ENCODE assay signal across 13 cellular contexts in the genomic region with DNA sequence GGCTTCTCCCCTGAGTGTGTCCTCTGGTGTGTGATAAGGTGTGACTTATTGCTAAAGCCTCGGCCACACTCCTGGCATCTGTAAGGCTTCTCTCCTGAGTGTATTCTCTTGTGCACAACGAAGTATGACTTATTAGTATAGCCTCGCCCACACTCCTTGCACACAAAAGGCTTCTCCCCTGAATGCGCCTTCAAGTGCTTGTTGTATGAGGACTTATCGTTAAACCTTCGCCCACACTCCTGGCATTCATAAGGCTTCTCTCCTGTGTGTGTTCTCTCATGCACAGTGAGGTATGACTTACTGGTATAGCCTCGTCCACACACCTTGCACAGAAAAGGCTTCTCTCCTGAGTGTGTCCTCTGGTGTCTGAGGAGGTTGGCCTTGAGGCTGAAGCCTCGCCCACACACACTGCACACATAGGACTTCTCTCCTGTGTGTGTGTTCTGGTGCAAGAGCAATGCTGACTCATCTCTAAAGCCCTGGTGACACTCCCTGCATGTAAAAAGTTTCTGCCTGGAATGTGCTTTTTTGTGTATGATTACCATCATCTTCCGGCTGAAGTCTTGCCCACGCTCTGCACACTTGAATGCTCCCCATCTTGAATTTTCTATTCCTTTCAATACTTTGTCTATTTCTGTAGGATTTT. TPM values are rescaled to one million over a fixed set of nuclear protein-coding genes. Genes with fewer than 3 reads are reported as not detected.
DNase-seq lines count a peak whose midpoint lies in the region; ATAC-seq and TF ChIP-seq lines count a peak whose summit lies in the region.
"Had no signal": no experiment of that assay in that cellular context is flagged by ENCODE, and none has a peak within 500 bp of the region (broad histone marks: within the 10 kb centered on the region; RNA-seq: fewer than 3 reads in every experiment).

No MANE protein-coding gene starts in this region.

- H3K4me1 ChIP-seq in A673 (ENCODE audit: insufficient read depth, low read length, poor library complexity, severe bottlenecking) (no peaks in the 10 kb centered on the region), tibial nerve (no peaks in the 10 kb centered on the region)
- H3K4me1 ChIP-seq: pancreas had no signal

- DNase-seq in A673 (ENCODE audit: low spot score) (no peak), NB4 (ENCODE audit: low read depth) (peak; percentile 26), fibroblast of pulmonary artery (ENCODE audit: low read depth) (peak; percentile 67), tibial nerve (ENCODE audit: low spot score in 2 of 2) (no peak), DMS79 (lab: John Stamatoyannopoulos, UW) (no peak), G401 (ENCODE audit: low spot score) (no peak)
- DNase-seq: kidney, NCI-H524, pancreas, T-helper 17 cell had no signal

- H3K4me3 ChIP-seq in A673 (ENCODE audit: low read depth, low read length, poor library complexity, severe bottlenecking) (no peak overlapping the region), NB4 (ENCODE audit: low read depth, low read length) (no peak overlapping the region), fibroblast of pulmonary artery (replicated peaks; ENCODE audit: low read depth, low read length) (no peak overlapping the region), tibial nerve (no peak overlapping the region)
- H3K4me3 ChIP-seq: pancreas had no signal

- in situ Hi-C loops in G401 (cut with HindIII; ENCODE audit: low sequenced_read_pairs), result no loop called here

- no peaks in the 10 kb centered on the region for H3K9me3 ChIP-seq in A673 (ENCODE audit: low read depth, low read length, poor library complexity, severe bottlenecking)
- H3K9me3 ChIP-seq in tibial nerve, result peaks cover 0 to 11% (median 0%) of the 10 kb centered on the region in 4 donors
- H3K9me3 ChIP-seq: pancreas had no signal

- ATAC-seq in GM21576 (IDR thresholded peaks at IDR 0.05; ENCODE audit: unreplicated experiment) (peak; percentile 61), HG03432 (IDR thresholded peaks at IDR 0.05; ENCODE audit: unreplicated experiment) (no peak)
- ATAC-seq: pancreas, T-helper 17 cell had no signal

- H3K27me3 ChIP-seq in A673 (replicated peaks; ENCODE audit: insufficient read depth, low read depth, low read length, poor library complexity), result no peaks in the 10 kb centered on the region
- no peaks in the 10 kb centered on the region for H3K27me3 ChIP-seq in tibial nerve
- H3K27me3 ChIP-seq: pancreas had no signal

- intact Hi-C loops in A673 (cut with micrococcal nuclease; ENCODE audit: unreplicated experiment), result no loop called here

- H3K27ac ChIP-seq in A673 (ENCODE audit: low read depth, low read length, poor library complexity, severe bottlenecking) (no peak overlapping the region), tibial nerve (no peak overlapping the region)
- H3K27ac ChIP-seq: C4-2B, pancreas had no signal

- BruUV-seq in A673 (replicated peaks; lab: Mats Ljungman, UMichigan), result TSS peak; percentile 25

- CTCF ChIA-PET in A673 (lab: Charles Lee), result no interaction called here

- WGBS in tibial nerve, 2 donors, result 87 to 90% methylated on average over 10 of the region's 10 CpGs

- peaks cover 43% of the 10 kb centered on the region for H3K36me3 ChIP-seq in A673 (ENCODE audit: insufficient read depth, low read length, poor library complexity, severe bottlenecking)
- H3K36me3 ChIP-seq in tibial nerve, result peaks cover 11 to 87% (median 24%) of the 10 kb centered on the region in 3 donors

- TF ChIP-seq EP300 in tibial nerve (IDR thresholded peaks at IDR 0.05), result no peak

- POLR2A ChIA-PET in A673 (lab: Charles Lee; ENCODE audit: low non-redundant PET), result no interaction called here

- TF ChIP-seq POLR2A in NB4 (IDR thresholded peaks at IDR 0.05; ENCODE audit: extremely low read depth, insufficient read length), result no peak
- TF ChIP-seq POLR2A in tibial nerve (IDR thresholded peaks at IDR 0.05), result no peak

- TF ChIP-seq CTCF in A673 (conservative IDR thresholded peaks at IDR 0.05; ENCODE audit: low read depth, low read length), result no peak
- TF ChIP-seq CTCF in NB4 (IDR thresholded peaks at IDR 0.05; ENCODE audit: low read depth, low read length), result no peak
- no peak for TF ChIP-seq CTCF in fibroblast of pulmonary artery (IDR thresholded peaks at IDR 0.05; ENCODE audit: low read length, missing control alignments)
- TF ChIP-seq CTCF in tibial nerve (IDR thresholded peaks at IDR 0.05), result no peak

RNA-seq across cellular contexts. Expression of a gene that starts 20.4 kb away (rescaled TPM):
- 17.9 and 20.3 TPM in 2 replicates for total RNA-seq in A673 (2021)
- total RNA-seq in tibial nerve, result 10 to 100 TPM; 17.9 to 23.2 (median 22.0) TPM
- 19.1 and 19.7 TPM in 2 replicates for total RNA-seq in G401 (2014; rRNA removed; shearing (Covaris generic))

RNA-seq across cellular contexts. Expression of a gene that starts 52.5 kb away (rescaled TPM):
- 13.6 and 15.9 TPM in 2 replicates for total RNA-seq in A673 (2021)
- total RNA-seq in tibial nerve, result 1 to 10 TPM; 2.5 to 3.6 (median 2.9) TPM
- total RNA-seq in G401 (2014; rRNA removed; shearing (Covaris generic)), result 5.8 and 6.6 TPM in 2 replicates

Comparison
In these comparisons a context has a peak if more than half of its experiments do, and no peak if none do; other contexts are left out.
1. DNase-seq: peak in NB4 (single experiment) and fibroblast of pulmonary artery (single experiment); none in A673 (single experiment), tibial nerve (0 of 2), DMS79 (single experiment) and G401 (single experiment).